In genomic region chr17:18224428-18225120, GRCh38 we compare ENCODE assay signal across 1 cellular context.
TF ChIP-seq lines count a peak whose summit lies in the region.

No MANE protein-coding gene starts in this region.

TF ChIP-seq in H1, 55 proteins besides CTCF, POLR2A, EP300 and RAD21:
- TF ChIP-seq POLR2AphosphoS5 (IDR thresholded peaks at IDR 0.05; ENCODE audit: low read depth, low read length) (peak; percentile 74), RFX5 (IDR thresholded peaks at IDR 0.05; ENCODE audit: borderline replicate concordance, low read depth, low read length) (no peak), ASH2L (IDR thresholded peaks at IDR 0.05; ENCODE audit: low read length) (peak; percentile 38), ATF3 (IDR thresholded peaks at IDR 0.05; ENCODE audit: insufficient read depth, low read depth, low read length) (0 out of 2 replicates have a peak, but pooled peaks have one; percentile 6), MAX (IDR thresholded peaks at IDR 0.05) (peak; percentile 17; the same call in 1 of the 2 replicates), FOSL1 (IDR thresholded peaks at IDR 0.05; ENCODE audit: insufficient read depth, low read depth, low read length) (no peak), SP4 (IDR thresholded peaks at IDR 0.05; ENCODE audit: low read length) (no peak), TBP (IDR thresholded peaks at IDR 0.05; ENCODE audit: low read depth, low read length) (peak; percentile 41; the same call in 1 of the 2 replicates), PHF8 (conservative IDR thresholded peaks at IDR 0.05; ENCODE audit: low read depth, low read length) (peak; percentile 55), RBBP5 (IDR thresholded peaks at IDR 0.05; ENCODE audit: borderline replicate concordance, low read depth, low read length) (0 out of 2 replicates have a peak, but pooled peaks have one; percentile 59), SP1 (IDR thresholded peaks at IDR 0.05; ENCODE audit: low read depth, low read length) (peak; percentile 41; the same call in 1 of the 2 replicates), HDAC2 (IDR thresholded peaks at IDR 0.05; ENCODE audit: borderline replicate concordance in 1 of 2, low read depth in 2 of 2, low read length in 2 of 2) (0 out of 4 replicates have a peak, but pooled peaks of 1 of the 2 experiments have one; percentile 45), CHD1 (IDR thresholded peaks at IDR 0.05; ENCODE audit: low read depth, low read length) (no peak), SAP30 (IDR thresholded peaks at IDR 0.05; ENCODE audit: insufficient read depth, insufficient replicate concordance, low read length) (peak; percentile 2), TAF1 (IDR thresholded peaks at IDR 0.05; ENCODE audit: low read depth, low read length) (peak; percentile 75), SIN3A (conservative IDR thresholded peaks at IDR 0.05 in 1 of 2, IDR thresholded peaks at IDR 0.05 in 1 of 2; ENCODE audit: low read depth in 1 of 2, low read length in 2 of 2) (peak; percentile 44 to 86; a peak in 2 of 4 replicates), BRCA1 (IDR thresholded peaks at IDR 0.05; ENCODE audit: low read depth, low read length) (no peak), E2F6 (IDR thresholded peaks at IDR 0.05) (peak; percentile 33; the same call in 1 of the 2 replicates), RNF2 (IDR thresholded peaks at IDR 0.05; ENCODE audit: borderline replicate concordance, low read depth, low read length, missing control alignments, poor library complexity, severe bottlenecking) (no peak), EGR1 (IDR thresholded peaks at IDR 0.05; ENCODE audit: borderline replicate concordance, low read depth, low read length) (peak; percentile 90), TAF7 (optimal IDR thresholded peaks at IDR 0.05; ENCODE audit: borderline replicate concordance, low read depth, low read length) (peak; percentile 37)
